Comparison of ENCODE assay signal across 1 cellular context in the genomic region with DNA sequence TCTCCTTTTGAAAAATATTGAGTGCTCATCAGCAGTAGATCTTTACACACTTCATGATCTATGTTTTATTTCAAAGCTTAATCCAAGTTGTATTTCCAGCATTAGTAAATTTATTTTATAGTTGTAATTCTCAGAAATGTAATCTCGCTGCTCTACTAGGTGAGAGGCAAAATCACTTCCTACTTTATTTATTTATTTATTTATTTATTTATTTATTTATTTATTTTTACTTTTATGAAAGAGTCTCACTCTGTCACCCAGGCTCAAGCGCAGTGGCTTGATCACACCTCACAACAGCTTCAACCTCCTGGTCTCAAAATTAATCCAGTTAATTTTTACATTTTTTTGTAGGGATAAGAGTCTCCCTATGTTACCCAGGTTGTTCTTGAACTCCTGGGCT.
TF ChIP-seq lines count a peak whose summit lies in the region.

No MANE protein-coding gene starts in this region.

TF ChIP-seq in HEK293, 187 proteins besides CTCF, POLR2A, EP300 and RAD21 (continued from another document):
- TF ChIP-seq ZNF580 (tag by site-specific recombination; IDR thresholded peaks at IDR 0.05) (no peak), SETDB1 (IDR thresholded peaks at IDR 0.05; ENCODE audit: insufficient read length, low read length) (no peak), ZNF560 (tag by site-specific recombination; IDR thresholded peaks at IDR 0.05; ENCODE audit: borderline replicate concordance) (0 out of 2 replicates have a peak, but pooled peaks have one; percentile 8), ZNF654 (tag by site-specific recombination; IDR thresholded peaks at IDR 0.05; ENCODE audit: low read depth) (0 out of 2 replicates have a peak, but pooled peaks have one; percentile 17), ZNF677 (tag by site-specific recombination; IDR thresholded peaks at IDR 0.05) (no peak), ZNF624 (tag by site-specific recombination; IDR thresholded peaks at IDR 0.05) (no peak), ZNF341 (tag by site-specific recombination; IDR thresholded peaks at IDR 0.05; ENCODE audit: low read depth) (no peak), ZNF202 (tag by site-specific recombination; IDR thresholded peaks at IDR 0.05; ENCODE audit: borderline replicate concordance) (peak; percentile 50; the same call in 1 of the 2 replicates), ZNF140 (tag by site-specific recombination; IDR thresholded peaks at IDR 0.05) (peak; percentile 31; the same call in 1 of the 2 replicates), ZNF404 (tag by site-specific recombination; IDR thresholded peaks at IDR 0.05) (no peak), ZNF394 (tag by site-specific recombination; IDR thresholded peaks at IDR 0.05; ENCODE audit: borderline replicate concordance) (peak; percentile 68; the same call in 1 of the 2 replicates), SP7 (tag by site-specific recombination; IDR thresholded peaks at IDR 0.05) (no peak), ZNF155 (tag by site-specific recombination; IDR thresholded peaks at IDR 0.05) (no peak), MEIS1 (CRISPR knock-in tag; IDR thresholded peaks at IDR 0.05; ENCODE audit: borderline replicate concordance) (no peak), ZNF530 (tag by site-specific recombination; IDR thresholded peaks at IDR 0.05; ENCODE audit: low read depth) (no peak), ZNF169 (tag by site-specific recombination; IDR thresholded peaks at IDR 0.05) (no peak), HIC1 (tag by site-specific recombination; IDR thresholded peaks at IDR 0.05) (no peak), ZNF558 (tag by site-specific recombination; IDR thresholded peaks at IDR 0.05) (no peak), ZNF37A (tag by site-specific recombination; IDR thresholded peaks at IDR 0.05) (no peak), ZSCAN16 (tag by site-specific recombination; IDR thresholded peaks at IDR 0.05) (no peak), GLI2 (tag by site-specific recombination; IDR thresholded peaks at IDR 0.05; ENCODE audit: borderline replicate concordance, low read depth) (no peak), SCRT1 (tag by site-specific recombination; IDR thresholded peaks at IDR 0.05; ENCODE audit: borderline replicate concordance) (no peak), ZNF660 (tag by site-specific recombination; IDR thresholded peaks at IDR 0.05) (no peak), ZBTB48 (tag by site-specific recombination; IDR thresholded peaks at IDR 0.05) (no peak), MZF1 (tag by site-specific recombination; IDR thresholded peaks at IDR 0.05; ENCODE audit: borderline replicate concordance) (no peak), PRDM1 (tag by site-specific recombination; IDR thresholded peaks at IDR 0.05) (no peak), ZNF214 (tag by site-specific recombination; IDR thresholded peaks at IDR 0.05; ENCODE audit: borderline replicate concordance) (no peak), ZNF791 (tag by site-specific recombination; IDR thresholded peaks at IDR 0.05) (no peak), ZNF423 (tag by site-specific recombination; IDR thresholded peaks at IDR 0.05) (no peak), ZNF623 (tag by site-specific recombination; IDR thresholded peaks at IDR 0.05) (0 out of 2 replicates have a peak, but pooled peaks have one; percentile 23), ZFP37 (tag by site-specific recombination; IDR thresholded peaks at IDR 0.05) (no peak), ZNF670 (tag by site-specific recombination; IDR thresholded peaks at IDR 0.05; ENCODE audit: low read depth) (no peak), ZNF449 (tag by site-specific recombination; IDR thresholded peaks at IDR 0.05) (no peak)
- TF ChIP-seq, protein P1, sequence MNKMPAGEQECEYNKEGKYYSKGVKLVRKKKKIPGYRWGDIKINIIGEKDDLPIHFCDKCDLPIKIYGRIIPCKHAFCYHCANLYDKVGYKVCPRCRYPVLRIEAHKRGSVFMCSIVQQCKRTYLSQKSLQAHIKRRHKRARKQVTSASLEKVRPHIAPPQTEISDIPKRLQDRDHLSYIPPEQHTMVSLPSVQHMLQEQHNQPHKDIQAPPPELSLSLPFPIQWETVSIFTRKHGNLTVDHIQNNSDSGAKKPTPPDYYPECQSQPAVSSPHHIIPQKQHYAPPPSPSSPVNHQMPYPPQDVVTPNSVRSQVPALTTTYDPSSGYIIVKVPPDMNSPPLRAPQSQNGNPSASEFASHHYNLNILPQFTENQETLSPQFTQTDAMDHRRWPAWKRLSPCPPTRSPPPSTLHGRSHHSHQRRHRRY (tag by site-specific recombination; IDR thresholded peaks at IDR 0.05) = no peak
- TF ChIP-seq, protein P2, sequence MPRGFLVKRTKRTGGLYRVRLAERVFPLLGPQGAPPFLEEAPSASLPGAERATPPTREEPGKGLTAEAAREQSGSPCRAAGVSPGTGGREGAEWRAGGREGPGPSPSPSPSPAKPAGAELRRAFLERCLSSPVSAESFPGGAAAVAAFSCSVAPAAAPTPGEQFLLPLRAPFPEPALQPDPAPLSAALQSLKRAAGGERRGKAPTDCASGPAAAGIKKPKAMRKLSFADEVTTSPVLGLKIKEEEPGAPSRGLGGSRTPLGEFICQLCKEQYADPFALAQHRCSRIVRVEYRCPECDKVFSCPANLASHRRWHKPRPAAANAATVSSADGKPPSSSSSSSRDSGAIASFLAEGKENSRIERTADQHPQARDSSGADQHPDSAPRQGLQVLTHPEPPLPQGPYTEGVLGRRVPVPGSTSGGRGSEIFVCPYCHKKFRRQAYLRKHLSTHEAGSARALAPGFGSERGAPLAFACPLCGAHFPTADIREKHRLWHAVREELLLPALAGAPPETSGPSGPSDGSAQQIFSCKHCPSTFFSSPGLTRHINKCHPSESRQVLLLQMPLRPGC (tag by site-specific recombination; IDR thresholded peaks at IDR 0.05) = no peak
- TF ChIP-seq, protein P3, sequence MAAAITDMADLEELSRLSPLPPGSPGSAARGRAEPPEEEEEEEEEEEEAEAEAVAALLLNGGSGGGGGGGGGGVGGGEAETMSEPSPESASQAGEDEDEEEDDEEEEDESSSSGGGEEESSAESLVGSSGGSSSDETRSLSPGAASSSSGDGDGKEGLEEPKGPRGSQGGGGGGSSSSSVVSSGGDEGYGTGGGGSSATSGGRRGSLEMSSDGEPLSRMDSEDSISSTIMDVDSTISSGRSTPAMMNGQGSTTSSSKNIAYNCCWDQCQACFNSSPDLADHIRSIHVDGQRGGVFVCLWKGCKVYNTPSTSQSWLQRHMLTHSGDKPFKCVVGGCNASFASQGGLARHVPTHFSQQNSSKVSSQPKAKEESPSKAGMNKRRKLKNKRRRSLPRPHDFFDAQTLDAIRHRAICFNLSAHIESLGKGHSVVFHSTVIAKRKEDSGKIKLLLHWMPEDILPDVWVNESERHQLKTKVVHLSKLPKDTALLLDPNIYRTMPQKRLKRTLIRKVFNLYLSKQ (tag by site-specific recombination; IDR thresholded peaks at IDR 0.05; ENCODE audit: borderline replicate concordance) = 0 out of 2 replicates have a peak, but pooled peaks have one; percentile 35
- TF ChIP-seq, protein P4, sequence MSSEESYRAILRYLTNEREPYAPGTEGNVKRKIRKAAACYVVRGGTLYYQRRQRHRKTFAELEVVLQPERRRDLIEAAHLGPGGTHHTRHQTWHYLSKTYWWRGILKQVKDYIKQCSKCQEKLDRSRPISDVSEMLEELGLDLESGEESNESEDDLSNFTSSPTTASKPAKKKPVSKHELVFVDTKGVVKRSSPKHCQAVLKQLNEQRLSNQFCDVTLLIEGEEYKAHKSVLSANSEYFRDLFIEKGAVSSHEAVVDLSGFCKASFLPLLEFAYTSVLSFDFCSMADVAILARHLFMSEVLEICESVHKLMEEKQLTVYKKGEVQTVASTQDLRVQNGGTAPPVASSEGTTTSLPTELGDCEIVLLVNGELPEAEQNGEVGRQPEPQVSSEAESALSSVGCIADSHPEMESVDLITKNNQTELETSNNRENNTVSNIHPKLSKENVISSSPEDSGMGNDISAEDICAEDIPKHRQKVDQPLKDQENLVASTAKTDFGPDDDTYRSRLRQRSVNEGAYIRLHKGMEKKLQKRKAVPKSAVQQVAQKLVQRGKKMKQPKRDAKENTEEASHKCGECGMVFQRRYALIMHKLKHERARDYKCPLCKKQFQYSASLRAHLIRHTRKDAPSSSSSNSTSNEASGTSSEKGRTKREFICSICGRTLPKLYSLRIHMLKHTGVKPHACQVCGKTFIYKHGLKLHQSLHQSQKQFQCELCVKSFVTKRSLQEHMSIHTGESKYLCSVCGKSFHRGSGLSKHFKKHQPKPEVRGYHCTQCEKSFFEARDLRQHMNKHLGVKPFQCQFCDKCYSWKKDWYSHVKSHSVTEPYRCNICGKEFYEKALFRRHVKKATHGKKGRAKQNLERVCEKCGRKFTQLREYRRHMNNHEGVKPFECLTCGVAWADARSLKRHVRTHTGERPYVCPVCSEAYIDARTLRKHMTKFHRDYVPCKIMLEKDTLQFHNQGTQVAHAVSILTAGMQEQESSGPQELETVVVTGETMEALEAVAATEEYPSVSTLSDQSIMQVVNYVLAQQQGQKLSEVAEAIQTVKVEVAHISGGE (tag by site-specific recombination; conservative IDR thresholded peaks at IDR 0.05; ENCODE audit: low read depth) = 0 out of 2 replicates have a peak, but pooled peaks have one; percentile 30
- TF ChIP-seq, protein P5, sequence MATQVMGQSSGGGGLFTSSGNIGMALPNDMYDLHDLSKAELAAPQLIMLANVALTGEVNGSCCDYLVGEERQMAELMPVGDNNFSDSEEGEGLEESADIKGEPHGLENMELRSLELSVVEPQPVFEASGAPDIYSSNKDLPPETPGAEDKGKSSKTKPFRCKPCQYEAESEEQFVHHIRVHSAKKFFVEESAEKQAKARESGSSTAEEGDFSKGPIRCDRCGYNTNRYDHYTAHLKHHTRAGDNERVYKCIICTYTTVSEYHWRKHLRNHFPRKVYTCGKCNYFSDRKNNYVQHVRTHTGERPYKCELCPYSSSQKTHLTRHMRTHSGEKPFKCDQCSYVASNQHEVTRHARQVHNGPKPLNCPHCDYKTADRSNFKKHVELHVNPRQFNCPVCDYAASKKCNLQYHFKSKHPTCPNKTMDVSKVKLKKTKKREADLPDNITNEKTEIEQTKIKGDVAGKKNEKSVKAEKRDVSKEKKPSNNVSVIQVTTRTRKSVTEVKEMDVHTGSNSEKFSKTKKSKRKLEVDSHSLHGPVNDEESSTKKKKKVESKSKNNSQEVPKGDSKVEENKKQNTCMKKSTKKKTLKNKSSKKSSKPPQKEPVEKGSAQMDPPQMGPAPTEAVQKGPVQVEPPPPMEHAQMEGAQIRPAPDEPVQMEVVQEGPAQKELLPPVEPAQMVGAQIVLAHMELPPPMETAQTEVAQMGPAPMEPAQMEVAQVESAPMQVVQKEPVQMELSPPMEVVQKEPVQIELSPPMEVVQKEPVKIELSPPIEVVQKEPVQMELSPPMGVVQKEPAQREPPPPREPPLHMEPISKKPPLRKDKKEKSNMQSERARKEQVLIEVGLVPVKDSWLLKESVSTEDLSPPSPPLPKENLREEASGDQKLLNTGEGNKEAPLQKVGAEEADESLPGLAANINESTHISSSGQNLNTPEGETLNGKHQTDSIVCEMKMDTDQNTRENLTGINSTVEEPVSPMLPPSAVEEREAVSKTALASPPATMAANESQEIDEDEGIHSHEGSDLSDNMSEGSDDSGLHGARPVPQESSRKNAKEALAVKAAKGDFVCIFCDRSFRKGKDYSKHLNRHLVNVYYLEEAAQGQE (tag by site-specific recombination; IDR thresholded peaks at IDR 0.05) = 0 out of 2 replicates have a peak, but pooled peaks have one; percentile 29
- TF ChIP-seq, protein P6, sequence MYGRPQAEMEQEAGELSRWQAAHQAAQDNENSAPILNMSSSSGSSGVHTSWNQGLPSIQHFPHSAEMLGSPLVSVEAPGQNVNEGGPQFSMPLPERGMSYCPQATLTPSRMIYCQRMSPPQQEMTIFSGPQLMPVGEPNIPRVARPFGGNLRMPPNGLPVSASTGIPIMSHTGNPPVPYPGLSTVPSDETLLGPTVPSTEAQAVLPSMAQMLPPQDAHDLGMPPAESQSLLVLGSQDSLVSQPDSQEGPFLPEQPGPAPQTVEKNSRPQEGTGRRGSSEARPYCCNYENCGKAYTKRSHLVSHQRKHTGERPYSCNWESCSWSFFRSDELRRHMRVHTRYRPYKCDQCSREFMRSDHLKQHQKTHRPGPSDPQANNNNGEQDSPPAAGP (tag by site-specific recombination; IDR thresholded peaks at IDR 0.05) = no peak
- TF ChIP-seq, protein P7, sequence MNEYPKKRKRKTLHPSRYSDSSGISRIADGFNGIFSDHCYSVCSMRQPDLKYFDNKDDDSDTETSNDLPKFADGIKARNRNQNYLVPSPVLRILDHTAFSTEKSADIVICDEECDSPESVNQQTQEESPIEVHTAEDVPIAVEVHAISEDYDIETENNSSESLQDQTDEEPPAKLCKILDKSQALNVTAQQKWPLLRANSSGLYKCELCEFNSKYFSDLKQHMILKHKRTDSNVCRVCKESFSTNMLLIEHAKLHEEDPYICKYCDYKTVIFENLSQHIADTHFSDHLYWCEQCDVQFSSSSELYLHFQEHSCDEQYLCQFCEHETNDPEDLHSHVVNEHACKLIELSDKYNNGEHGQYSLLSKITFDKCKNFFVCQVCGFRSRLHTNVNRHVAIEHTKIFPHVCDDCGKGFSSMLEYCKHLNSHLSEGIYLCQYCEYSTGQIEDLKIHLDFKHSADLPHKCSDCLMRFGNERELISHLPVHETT (tag by site-specific recombination; IDR thresholded peaks at IDR 0.05) = no peak
